Comparison of ENCODE assay signal across 8 cellular contexts in genomic region chr11:26649884-26650283, GRCh38.
DNase-seq lines count a peak whose midpoint lies in the region; ATAC-seq, FAIRE-seq and TF ChIP-seq lines count a peak whose summit lies in the region.

No MANE protein-coding gene starts in this region.

- in situ Hi-C loops in IMR-90 (cut with MboI; ENCODE audit: low sequenced_read_pairs) (loop anchor here (10.0 kb wide), 1 partner anchor 355 kb away; no protein-coding TSS in a partner anchor), HepG2 (cut with HindIII; ENCODE audit: extremely low pct_ligation_motif_present, low pct_unique_long_range_greater_than_20kb) (loop anchor here (10.0 kb wide), 1 partner anchor 355 kb away; no protein-coding TSS in a partner anchor)

- no peaks in the 10 kb centered on the region for H3K9me3 Mint-ChIP-seq in GM23338

- no peak overlapping the region for H4K91ac ChIP-seq in IMR-90 (ENCODE audit: insufficient read depth, low read depth, low read length)

- no peaks in the 10 kb centered on the region for H3K36me3 ChIP-seq in GM23338 (ENCODE audit: insufficient read depth)
- no peaks in the 10 kb centered on the region for H3K36me3 ChIP-seq in IMR-90 (ENCODE audit: control insufficient read depth, insufficient read depth, low read length)
- no peaks in the 10 kb centered on the region for H3K36me3 ChIP-seq in OCI-LY1 (ENCODE audit: insufficient read depth, low read length)
- H3K36me3 ChIP-seq in HepG2 (replicated peaks in 1 of 2; ENCODE audit: control insufficient read depth in 1 of 2, insufficient read depth in 2 of 2, low read length in 2 of 2), result no peaks in the 10 kb centered on the region

- peak; percentile 39 for FAIRE-seq in HepG2 (lab: Jason Lieb, UNC)
- FAIRE-seq in urothelium cell line (lab: Jason Lieb, UNC), result no peak

- H3K9me2 ChIP-seq in GM23338 (ENCODE audit: insufficient read depth) (no peaks in the 10 kb centered on the region), OCI-LY1 (ENCODE audit: low read depth, low read length) (no peaks in the 10 kb centered on the region)

- H3K18ac ChIP-seq in IMR-90 (ENCODE audit: low read depth, low read length), result no peak overlapping the region

- no peaks in the 10 kb centered on the region for H3K79me1 ChIP-seq in IMR-90 (ENCODE audit: low read depth in 1 of 2, low read length in 2 of 2)

- TF ChIP-seq CTCF in GM23338 (conservative IDR thresholded peaks at IDR 0.05; ENCODE audit: low read depth in 2 of 2), result peak; percentile 87 to 88
- peak; percentile 67 for TF ChIP-seq CTCF in IMR-90 (conservative IDR thresholded peaks at IDR 0.05; ENCODE audit: low read depth, low read length)
- TF ChIP-seq CTCF in OCI-LY1 (IDR thresholded peaks at IDR 0.05; ENCODE audit: low read length), result peak; percentile 80
- TF ChIP-seq CTCF in HepG2 (CRISPR knock-in tag; IDR thresholded peaks at IDR 0.05), result peak; percentile 80

- H4K8ac ChIP-seq in IMR-90 (ENCODE audit: low read depth in 2 of 2, low read length in 2 of 2), result no peak overlapping the region

- H3K9me1 ChIP-seq in IMR-90 (ENCODE audit: insufficient read depth, low read length), result no peaks in the 10 kb centered on the region

- no peak overlapping the region for H3K4me2 ChIP-seq in GM23338
- H3K4me2 ChIP-seq in IMR-90 (ENCODE audit: low read depth, low read length), result no peak overlapping the region
- no peak overlapping the region for H3K4me2 ChIP-seq in OCI-LY1 (ENCODE audit: low read length)
- no peak overlapping the region for H3K4me2 ChIP-seq in HepG2 (ENCODE audit: low read depth, low read length)

- POLR2A ChIA-PET in IMR-90 (lab: Charles Lee; ENCODE audit: unreplicated experiment) (no interaction called here), HepG2 (lab: Yijun Ruan, JAX) (no interaction called here)

- H3K23ac ChIP-seq in IMR-90 (ENCODE audit: low read depth, low read length), result no peak overlapping the region

- peak in 2 of 3 donors; percentile 9 to 11 for DNase-seq in stimulated activated CD4-positive, alpha-beta T cell treated with anti-CD3 and anti-CD28 coated beads, Interleukin-12 subunit alpha, Interleukin-12 subunit beta, amount 100 ng/mL, for 48 hours (ENCODE audit: low read depth in 2 of 3, low spot score in 1 of 3)
- DNase-seq in stimulated activated CD4-positive, alpha-beta T cell treated with anti-CD3 and anti-CD28 coated beads, Interleukin-4, amount 100 ng/mL, for 4 hours, result no peak
- DNase-seq in GM23338 (ENCODE audit: low spot score) (peak; percentile 86), IMR-90 (peak; percentile 53), cerebellum (ENCODE audit: low spot score) (peak; percentile 0), HepG2 (ENCODE audit: low spot score) (peak; percentile 65), urothelium cell line (ENCODE audit: low spot score) (peak; percentile 63)

- no peak overlapping the region for H3K27ac Mint-ChIP-seq in GM23338

- H3K4me3 ChIP-seq in GM23338 (no peak overlapping the region), IMR-90 (ENCODE audit: insufficient read depth, low read depth, low read length) (no peak overlapping the region), OCI-LY1 (ENCODE audit: low read depth, low read length, poor library complexity, severe bottlenecking) (no peak overlapping the region), HepG2 (replicated peaks in 1 of 3; ENCODE audit: insufficient read depth in 1 of 3, low read depth in 2 of 3, low read length in 3 of 3) (no peak overlapping the region)

- H2BK15ac ChIP-seq in IMR-90 (ENCODE audit: low read depth, low read length), result no peak overlapping the region

- no peaks in the 10 kb centered on the region for H3K36me3 Mint-ChIP-seq in GM23338 (ENCODE audit: low read depth)

- peak; percentile 100 for ATAC-seq in GM23338
- ATAC-seq in IMR-90 (ENCODE audit: low read depth), result peak; percentile 89
- ATAC-seq in HepG2, result peak; percentile 98

- H3K27me3 Mint-ChIP-seq in GM23338 (ENCODE audit: insufficient read depth, low read depth, poor library complexity), result no peaks in the 10 kb centered on the region

- no peaks in the 10 kb centered on the region for H4K20me1 ChIP-seq in GM23338 (replicated peaks; ENCODE audit: insufficient read depth)
- H4K20me1 ChIP-seq in IMR-90 (ENCODE audit: insufficient read depth, low read length), result no peaks in the 10 kb centered on the region
- H4K20me1 ChIP-seq in OCI-LY1 (ENCODE audit: insufficient read depth, low read length), result no peaks in the 10 kb centered on the region
- H4K20me1 ChIP-seq in HepG2 (ENCODE audit: insufficient read depth, low read length), result no peaks in the 10 kb centered on the region

- BruUV-seq in IMR-90 (replicated peaks; lab: Mats Ljungman, UMichigan), result no TSS peak
- BruUV-seq in HepG2 (replicated peaks; lab: Mats Ljungman, UMichigan), result no TSS peak

- H3K14ac ChIP-seq in IMR-90 (replicated peaks; ENCODE audit: low read depth, low read length), result no peak overlapping the region

- intact Hi-C loops in IMR-90 (cut with micrococcal nuclease) (loop anchor here (1.0 to 10.0 kb wide), 2 partner anchors 353 to 505 kb away; no protein-coding TSS in a partner anchor), HepG2 (cut with micrococcal nuclease; ENCODE audit: unreplicated experiment) (loop anchor here (1.0 kb wide), 2 partner anchors 127 to 353 kb away; no protein-coding TSS in a partner anchor)

- H2AK9ac ChIP-seq in IMR-90 (replicated peaks; ENCODE audit: low read depth, low read length, poor library complexity), result peak overlapping the region; percentile 13

- dilution Hi-C loops in IMR-90 (cut with HindIII; ENCODE audit: low sequenced_read_pairs, unreplicated experiment), result no loop called here

- TF ChIP-seq POLR2A in IMR-90 (IDR thresholded peaks at IDR 0.05; ENCODE audit: low read depth, low read length) (no peak), HepG2 (IDR thresholded peaks at IDR 0.05; ENCODE audit: insufficient read depth in 1 of 2, low read depth in 2 of 2, low read length in 2 of 2) (no peak)

- H2AFZ ChIP-seq in GM23338 (no peak overlapping the region), IMR-90 (replicated peaks; ENCODE audit: low read length, poor library complexity) (peak overlapping the region; percentile 56), OCI-LY1 (ENCODE audit: low read length) (no peak overlapping the region), HepG2 (ENCODE audit: low read length) (no peak overlapping the region)

- no peaks in the 10 kb centered on the region for H3K27me3 ChIP-seq in GM23338 (ENCODE audit: insufficient read depth)
- H3K27me3 ChIP-seq in IMR-90 (ENCODE audit: control insufficient read depth, insufficient read depth, low read length), result no peaks in the 10 kb centered on the region
- H3K27me3 ChIP-seq in OCI-LY1 (ENCODE audit: insufficient read depth, low read length), result no peaks in the 10 kb centered on the region; the same call in 1 of the 2 replicates
- H3K27me3 ChIP-seq in HepG2 (ENCODE audit: control insufficient read depth in 1 of 2, insufficient read depth in 2 of 2, low read length in 2 of 2), result no peaks in the 10 kb centered on the region; a peak in 1 of 5 replicates

- no peak overlapping the region for H2BK5ac ChIP-seq in IMR-90 (ENCODE audit: low read depth, low read length, poor library complexity, severe bottlenecking)

- WGBS in IMR-90 (ENCODE audit: extremely low coverage in 2 of 2, insufficient read length in 1 of 2), 2 experiments, result 100% methylated on average over 1 of the region's 8 CpGs; no CpG with 5 or more reads in 1 of the 2 experiments
- 30% methylated on average over 8 of the region's 8 CpGs for WGBS in HepG2 (ENCODE audit: low lambda C conversion rate)

- H2AK5ac ChIP-seq in IMR-90 (ENCODE audit: low read depth, low read length), result no peak overlapping the region

- no peak for TF ChIP-seq EP300 in HepG2 (IDR thresholded peaks at IDR 0.05; ENCODE audit: low read depth in 2 of 2, low read length in 2 of 2)
- no peak for TF ChIP-seq EP300 in HepG2 (CRISPR knock-in tag; IDR thresholded peaks at IDR 0.05; ENCODE audit: borderline replicate concordance)

- no peak overlapping the region for H4K5ac ChIP-seq in IMR-90 (ENCODE audit: low read depth, low read length)

- TF ChIP-seq RAD21 in IMR-90 (IDR thresholded peaks at IDR 0.05; ENCODE audit: low read length), result peak; percentile 60
- peak; percentile 25; the same call in 1 of the 2 replicates for TF ChIP-seq RAD21 in HepG2 (CRISPR knock-in tag; IDR thresholded peaks at IDR 0.05)

- no peak overlapping the region for H3K27ac ChIP-seq in GM23338 (ENCODE audit: low read depth)
- no peak overlapping the region for H3K27ac ChIP-seq in IMR-90 (ENCODE audit: insufficient read depth, low read length)
- H3K27ac ChIP-seq in OCI-LY1 (ENCODE audit: low read depth, low read length, poor library complexity, severe bottlenecking), result no peak overlapping the region
- no peak overlapping the region for H3K27ac ChIP-seq in HepG2 (ENCODE audit: extremely low read length, insufficient read depth, low read length)

- no peak overlapping the region for H3K56ac ChIP-seq in IMR-90 (ENCODE audit: extremely low read depth, insufficient read depth, low read length)

- H3K4me1 ChIP-seq in GM23338 (ENCODE audit: insufficient read depth) (no peaks in the 10 kb centered on the region), IMR-90 (ENCODE audit: control insufficient read depth, insufficient read depth, low read length) (no peaks in the 10 kb centered on the region), OCI-LY1 (ENCODE audit: insufficient read depth, low read length, severe bottlenecking) (no peaks in the 10 kb centered on the region), HepG2 (ENCODE audit: insufficient read depth, low read length) (no peaks in the 10 kb centered on the region)

- H3K4me1 Mint-ChIP-seq in GM23338, result no peaks in the 10 kb centered on the region; the same call in 2 of the 3 replicates

- no peak overlapping the region for H3K4me3 Mint-ChIP-seq in GM23338

- no peak overlapping the region for H3K4ac ChIP-seq in IMR-90 (ENCODE audit: low read depth, low read length)

- H3F3A ChIP-seq in GM23338 (replicated peaks; ENCODE audit: low read depth) (no peaks in the 10 kb centered on the region), OCI-LY1 (ENCODE audit: insufficient read depth, low read length) (no peaks in the 10 kb centered on the region)

- no peak overlapping the region for H3K9ac ChIP-seq in IMR-90 (ENCODE audit: low read depth, low read length)
- no peak overlapping the region for H3K9ac ChIP-seq in OCI-LY1 (ENCODE audit: low read length)
- H3K9ac ChIP-seq in HepG2 (ENCODE audit: insufficient read depth, low read depth, low read length), result no peak overlapping the region

- no peak overlapping the region for H2BK20ac ChIP-seq in IMR-90 (ENCODE audit: low read depth, low read length)

- CTCF ChIA-PET in IMR-90 (lab: Yijun Ruan, JAX) (interaction anchor here (1.1 to 1.3 kb wide), 2 partner anchors 346 to 353 kb away, joined by 3 read pairs; no protein-coding TSS in a partner anchor), HepG2 (lab: Yijun Ruan, JAX; ENCODE audit: low intra/inter-chr PET ratio, low total read pairs) (interaction anchor here (0.8 to 1.9 kb wide), 4 partner anchors 127 to 365 kb away, joined by 3 to 12 read pairs (median 9); partner anchors contain the start of gene ANO3)

- no peaks in the 10 kb centered on the region for H3K9me3 ChIP-seq in IMR-90 (ENCODE audit: control insufficient read depth, insufficient read depth, low read length)
- no peaks in the 10 kb centered on the region for H3K9me3 ChIP-seq in OCI-LY1 (ENCODE audit: low read length)
- H3K9me3 ChIP-seq in HepG2 (ENCODE audit: low read length), result no peaks in the 10 kb centered on the region

- no peaks in the 10 kb centered on the region for H3K79me2 ChIP-seq in GM23338 (replicated peaks; ENCODE audit: insufficient read depth)
- no peaks in the 10 kb centered on the region for H3K79me2 ChIP-seq in OCI-LY1 (ENCODE audit: insufficient read depth, low read length)
- H3K79me2 ChIP-seq in HepG2 (ENCODE audit: insufficient read depth, low read length), result no peaks in the 10 kb centered on the region

- H2BK120ac ChIP-seq in IMR-90 (ENCODE audit: low read depth, low read length), result no peak overlapping the region

Comparison
In these comparisons a context has a peak if more than half of its experiments do, and no peak if none do; other contexts are left out.
1. DNase-seq: peak in stimulated activated CD4-positive, alpha-beta T cell treated with anti-CD3 and anti-CD28 coated beads, Interleukin-12 subunit alpha, Interleukin-12 subunit beta, amount 100 ng/mL, for 48 hours (2 of 3), GM23338 (single experiment), IMR-90 (single experiment), cerebellum (single experiment), HepG2 (single experiment) and urothelium cell line (single experiment); none in stimulated activated CD4-positive, alpha-beta T cell treated with anti-CD3 and anti-CD28 coated beads, Interleukin-4, amount 100 ng/mL, for 4 hours (0 of 2).
2. Peak in every context shown above with its lines, with median percentiles within 50 percentile points of each other: ATAC-seq and CTCF ChIP-seq.